In the genomic region with DNA sequence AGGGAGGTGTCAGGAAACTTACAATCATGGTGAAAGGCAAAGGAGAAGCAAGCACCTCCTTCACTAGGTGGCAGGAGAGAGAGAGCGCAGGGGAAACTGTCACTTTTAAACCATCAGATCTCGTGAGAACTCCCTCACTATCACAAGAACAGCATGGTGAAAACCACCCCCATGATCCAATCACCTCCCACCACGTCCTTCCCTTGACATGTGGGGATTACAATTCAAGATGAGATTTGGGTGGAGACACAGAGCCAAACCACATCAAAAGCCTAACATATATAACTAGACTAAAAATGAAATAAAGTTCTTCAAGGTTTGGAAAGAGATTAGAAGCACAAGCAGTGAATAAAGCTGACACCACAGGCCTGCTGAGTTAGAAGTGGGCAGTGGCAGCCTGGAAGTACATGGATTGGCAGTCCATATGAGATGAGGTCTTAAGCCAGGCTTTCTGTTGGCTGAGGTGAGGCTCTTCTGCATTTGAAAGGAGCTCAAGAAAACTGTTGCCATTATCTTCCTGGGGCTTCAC, we compare ENCODE assay signal across 1 cellular context.
TF ChIP-seq lines count a peak whose summit lies in the region.

No MANE protein-coding gene starts in this region.

TF ChIP-seq in HepG2, 621 proteins besides CTCF, POLR2A, EP300 and RAD21:
- TF ChIP-seq STAG1 (CRISPR knock-in tag; IDR thresholded peaks at IDR 0.05) = 0 out of 2 replicates have a peak, but pooled peaks have one; percentile 4
- no peak for TF ChIP-seq HMG20A (CRISPR knock-in tag; IDR thresholded peaks at IDR 0.05; ENCODE audit: borderline replicate concordance)
